ENCODE assay signal across 18 cellular contexts in the genomic region with DNA sequence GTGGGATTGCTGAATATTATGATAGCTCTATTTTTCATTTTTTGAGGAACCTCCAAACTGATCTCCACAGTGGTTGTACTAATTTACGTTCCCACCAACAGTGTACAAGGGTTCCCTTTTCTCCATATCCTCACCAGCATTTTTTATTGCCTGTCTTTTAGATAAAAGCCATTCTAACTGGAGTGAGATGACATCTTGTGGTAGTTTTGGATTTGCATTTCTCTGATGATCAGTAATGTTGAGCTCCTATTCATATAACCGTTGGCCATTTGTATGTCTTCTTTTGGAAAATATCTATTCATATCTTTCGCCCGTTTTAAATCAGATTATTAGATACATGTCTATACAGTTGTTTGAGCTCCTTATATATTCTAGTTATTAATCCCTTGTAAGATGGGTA.
"Had no signal": no experiment of that assay in that cellular context is flagged by ENCODE, and none has a peak within 500 bp of the region (broad histone marks: within the 10 kb centered on the region; RNA-seq: fewer than 3 reads in every experiment).

No MANE protein-coding gene starts in this region.

- DNase-seq: activated CD4-positive, alpha-beta T cell treated with anti-CD3 and anti-CD28 coated beads, Interleukin-2, amount 50 U/mL, for 1 hour; activated CD4-positive, CD25-positive, alpha-beta regulatory T cell; activated naive CD4-positive, alpha-beta T cell treated with anti-CD3 and anti-CD28 coated beads, Interleukin-2, amount 50 U/mL, for 16 hours; amygdala; brain microvascular endothelial cell; heart left ventricle; left lung; mesenchymal stem cell; psoas muscle; right lobe of liver; spleen; stimulated activated CD4-positive, alpha-beta T cell treated with anti-CD3 and anti-CD28 coated beads, Interleukin-1b, Interleukin-23, amount 100 ng/mL, for 48 hours; stimulated activated naive B cell treated with anti-CD40 and anti-IgM and Interleukin-4, amounts not matched to agents 10 μg/mL and 1 μg/mL and 100 μg/mL, for 72 hours had no signal

- H3K27me3 ChIP-seq: brain microvascular endothelial cell, left lung, right lobe of liver, tibial nerve, vagina had no signal

- FAIRE-seq: frontal cortex, islet of Langerhans, TTC549 had no signal

- H3K4me1 ChIP-seq: heart left ventricle, left lung, psoas muscle, right lobe of liver, spleen, tibial nerve, vagina had no signal

- H3K9me3 ChIP-seq: heart left ventricle, left lung, psoas muscle, right lobe of liver, spleen, vagina had no signal

- H3K4me3 ChIP-seq: heart left ventricle, left lung, psoas muscle, right lobe of liver, spleen, tibial nerve, vagina had no signal

- H3K36me3 ChIP-seq: brain microvascular endothelial cell, heart left ventricle, left lung, right lobe of liver, spleen, tibial nerve, vagina had no signal

- H3K27ac ChIP-seq: brain microvascular endothelial cell, heart left ventricle, left lung, psoas muscle, right lobe of liver, spleen, tibial nerve, vagina had no signal
